Comparison of ENCODE assay signal across 17 cellular contexts in genomic region chr7:98221611-98222532, GRCh38. TPM values are rescaled to one million over a fixed set of nuclear protein-coding genes. Genes with fewer than 3 reads are reported as not detected.
"Had no signal": no experiment of that assay in that cellular context is flagged by ENCODE, and none has a peak within 500 bp of the region (broad histone marks: within the 10 kb centered on the region; RNA-seq: fewer than 3 reads in every experiment).

No MANE protein-coding gene starts in this region.

- H3K4me1 ChIP-seq: vagina had no signal

- H3K27ac ChIP-seq: brain microvascular endothelial cell, tibial nerve, vagina had no signal

- ATAC-seq: activated CD4-positive, alpha-beta T cell treated with anti-CD3 and anti-CD28 coated beads for 36 hours; stimulated activated memory B cell treated with anti-CD40 and anti-IgM and Interleukin-4, amounts not matched to agents 10 μg/mL and 1 μg/mL and 100 μg/mL, for 72 hours had no signal

- H3K27me3 ChIP-seq: brain microvascular endothelial cell, tibial nerve, vagina had no signal

- H3K36me3 ChIP-seq: brain microvascular endothelial cell had no signal

- DNase-seq: activated CD4-positive, alpha-beta memory T cell treated with anti-CD3 and anti-CD28 coated beads for 36 hours; activated CD4-positive, alpha-beta T cell treated with anti-CD3 and anti-CD28 coated beads for 36 hours; activated CD8-positive, alpha-beta memory T cell treated with anti-CD3 and anti-CD28 coated beads, Interleukin-2, amount 50 U/mL, for 4 hours; activated gamma-delta T cell treated with Interleukin-2 at 50 U/mL for 16 hours; activated naive CD8-positive, alpha-beta T cell treated with anti-CD3 and anti-CD28 coated beads, Interleukin-2, amount 10 ng/mL, durations not matched to agents 7 days and 5 days; activated T-cell treated with anti-CD3 and anti-CD28 coated beads, Interleukin-2, amount 50 U/mL, for 48 hours; brain microvascular endothelial cell; effector memory CD4-positive, alpha-beta T cell; foreskin melanocyte; head of caudate nucleus; occipital lobe; stimulated activated CD4-positive, alpha-beta T cell treated with anti-CD3 and anti-CD28 coated beads, Interleukin-2, amount 100 ng/mL, for 48 hours; substantia nigra had no signal

- H3K9me3 ChIP-seq: tibial nerve, vagina had no signal

- H3K4me3 ChIP-seq: tibial nerve, vagina had no signal

RNA-seq across cellular contexts. Expression of gene BHLHA15, which starts 10.6 kb away (rescaled TPM):
- total RNA-seq: activated naive CD8-positive, alpha-beta T cell treated with anti-CD3 and anti-CD28 coated beads, Interleukin-2, amount 10 ng/mL, durations not matched to agents 7 days and 5 days; tibial nerve; vagina had no signal
- polyA plus RNA-seq: fibroblast of lung had no signal
